Comparison of ENCODE assay signal across 8 cellular contexts in the genomic region with DNA sequence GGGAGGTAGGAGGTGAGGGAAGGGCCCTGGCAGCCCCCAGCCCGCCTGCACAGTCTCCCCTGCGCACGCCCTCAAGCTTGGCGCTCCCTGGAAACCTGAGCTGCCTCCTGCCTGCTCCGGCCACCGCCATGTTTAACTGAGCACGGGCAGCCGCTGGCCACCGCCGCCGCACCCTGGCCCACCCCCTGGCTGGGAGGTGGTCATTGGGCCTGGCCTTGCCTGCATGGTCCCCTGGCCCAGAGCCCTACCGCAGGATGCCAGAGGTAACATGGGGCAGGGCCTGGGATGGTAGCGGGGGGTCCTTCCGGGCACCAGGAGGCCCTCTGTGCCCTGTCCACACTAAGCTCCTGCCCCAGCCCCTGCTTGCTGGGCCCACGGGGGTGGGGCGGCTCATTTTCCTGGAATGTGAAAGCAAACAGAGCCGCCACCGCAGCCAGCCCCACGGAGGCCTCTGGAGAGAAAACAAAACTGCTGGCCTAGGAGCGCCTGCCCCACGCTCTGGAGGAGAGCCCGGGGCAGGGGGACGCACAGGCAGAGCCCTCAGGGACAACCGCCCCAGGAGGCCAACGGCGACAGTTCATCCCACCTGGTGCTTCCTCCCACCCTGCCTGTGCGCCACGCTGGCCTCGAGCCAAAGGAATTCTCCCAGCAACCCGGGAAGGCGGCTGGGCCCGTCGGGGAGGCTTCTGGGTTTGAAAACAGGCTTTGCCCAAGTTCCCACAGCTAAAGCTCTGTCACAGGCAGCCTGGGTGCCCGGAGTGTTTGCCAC. TPM values are rescaled to one million over a fixed set of nuclear protein-coding genes. Genes with fewer than 3 reads are reported as not detected.
DNase-seq lines count a peak whose midpoint lies in the region; ATAC-seq and TF ChIP-seq lines count a peak whose summit lies in the region.

No MANE protein-coding gene starts in this region.

- H3K4me3 Mint-ChIP-seq in activated CD4-positive, alpha-beta T cell treated with anti-CD3 and anti-CD28 coated beads for 36 hours = no peak overlapping the region
- no peak overlapping the region for H3K4me3 Mint-ChIP-seq in activated CD8-positive, alpha-beta memory T cell treated with anti-CD3 and anti-CD28 coated beads, Interleukin-2, amount 10 ng/mL, durations not matched to agents 7 days and 5 days

- H3K36me3 ChIP-seq in Peyer's patch = no peaks in the 10 kb centered on the region

- H3K27ac Mint-ChIP-seq in activated CD4-positive, alpha-beta T cell treated with anti-CD3 and anti-CD28 coated beads for 36 hours = no peak overlapping the region
- no peak overlapping the region for H3K27ac Mint-ChIP-seq in activated CD8-positive, alpha-beta memory T cell treated with anti-CD3 and anti-CD28 coated beads, Interleukin-2, amount 10 ng/mL, durations not matched to agents 7 days and 5 days

- H3K9me3 Mint-ChIP-seq in activated CD4-positive, alpha-beta T cell treated with anti-CD3 and anti-CD28 coated beads for 36 hours (ENCODE audit: low read depth) = no peaks in the 10 kb centered on the region
- no peaks in the 10 kb centered on the region for H3K9me3 Mint-ChIP-seq in activated CD8-positive, alpha-beta memory T cell treated with anti-CD3 and anti-CD28 coated beads, Interleukin-2, amount 10 ng/mL, durations not matched to agents 7 days and 5 days (ENCODE audit: low read depth)

- peak overlapping the region in 2 of 4 donors; percentile 29 to 33 for H3K4me3 ChIP-seq in Peyer's patch
- H3K4me3 ChIP-seq in fibroblast of villous mesenchyme (ENCODE audit: low read depth, low read length) = peak overlapping the region; percentile 27

- peaks cover 0 to 76% (median 3%) of the 10 kb centered on the region in 4 donors for H3K4me1 ChIP-seq in Peyer's patch

- H3K27ac ChIP-seq in Peyer's patch = peak overlapping the region; percentile 67 to 91 (median 76)

- TF ChIP-seq CTCF in Peyer's patch (IDR thresholded peaks at IDR 0.05) (no peak), fibroblast of villous mesenchyme (IDR thresholded peaks at IDR 0.05; ENCODE audit: insufficient read depth, low read depth, low read length) (no peak)

- peak; percentile 51 for ATAC-seq in sciatic nerve
- ATAC-seq in activated CD4-positive, alpha-beta T cell treated with anti-CD3 and anti-CD28 coated beads for 36 hours = no peak
- no peak for ATAC-seq in GM19035 (IDR thresholded peaks at IDR 0.05; ENCODE audit: unreplicated experiment)
- no peak for ATAC-seq in GM21390 (IDR thresholded peaks at IDR 0.05; ENCODE audit: unreplicated experiment)
- no peak for ATAC-seq in activated CD8-positive, alpha-beta memory T cell treated with anti-CD3 and anti-CD28 coated beads, Interleukin-2, amount 10 ng/mL, durations not matched to agents 7 days and 5 days

- CTCF ChIA-PET in activated CD4-positive, alpha-beta T cell treated with anti-CD3 and anti-CD28 coated beads for 36 hours (lab: Charles Lee) = no interaction called here
- CTCF ChIA-PET in activated CD8-positive, alpha-beta memory T cell treated with anti-CD3 and anti-CD28 coated beads, Interleukin-2, amount 10 ng/mL, durations not matched to agents 7 days and 5 days (lab: Charles Lee) = no interaction called here

- TF ChIP-seq POLR2A in Peyer's patch (IDR thresholded peaks at IDR 0.05) = no peak

- intact Hi-C loops in sciatic nerve (cut with DNase I) = no loop called here
- intact Hi-C loops in activated CD4-positive, alpha-beta T cell treated with anti-CD3 and anti-CD28 coated beads for 36 hours (cut with DNase I, micrococcal nuclease) = no loop called here

- peak; percentile 58 for DNase-seq in ELF-1 (ENCODE audit: low read depth, low spot score)
- no peak for DNase-seq in Peyer's patch
- DNase-seq in fibroblast of villous mesenchyme (ENCODE audit: low read depth) = peak; percentile 92
- DNase-seq in sciatic nerve (ENCODE audit: low spot score) = peak; percentile 86
- no peak for DNase-seq in activated CD4-positive, alpha-beta T cell treated with anti-CD3 and anti-CD28 coated beads for 36 hours
- no peak for DNase-seq in activated CD8-positive, alpha-beta memory T cell treated with anti-CD3 and anti-CD28 coated beads, Interleukin-2, amount 10 ng/mL, durations not matched to agents 7 days and 5 days

- H3K36me3 Mint-ChIP-seq in activated CD4-positive, alpha-beta T cell treated with anti-CD3 and anti-CD28 coated beads for 36 hours (ENCODE audit: low read depth) = no peaks in the 10 kb centered on the region
- no peaks in the 10 kb centered on the region for H3K36me3 Mint-ChIP-seq in activated CD8-positive, alpha-beta memory T cell treated with anti-CD3 and anti-CD28 coated beads, Interleukin-2, amount 10 ng/mL, durations not matched to agents 7 days and 5 days

- no peaks in the 10 kb centered on the region for H3K4me1 Mint-ChIP-seq in activated CD4-positive, alpha-beta T cell treated with anti-CD3 and anti-CD28 coated beads for 36 hours
- H3K4me1 Mint-ChIP-seq in activated CD8-positive, alpha-beta memory T cell treated with anti-CD3 and anti-CD28 coated beads, Interleukin-2, amount 10 ng/mL, durations not matched to agents 7 days and 5 days = no peaks in the 10 kb centered on the region

- no peaks in the 10 kb centered on the region for H3K9me3 ChIP-seq in Peyer's patch

- no peaks in the 10 kb centered on the region for H3K27me3 ChIP-seq in Peyer's patch

- POLR2A ChIA-PET in activated CD4-positive, alpha-beta T cell treated with anti-CD3 and anti-CD28 coated beads for 36 hours (lab: Charles Lee) = no interaction called here

- no peaks in the 10 kb centered on the region for H3K27me3 Mint-ChIP-seq in activated CD4-positive, alpha-beta T cell treated with anti-CD3 and anti-CD28 coated beads for 36 hours
- no peaks in the 10 kb centered on the region for H3K27me3 Mint-ChIP-seq in activated CD8-positive, alpha-beta memory T cell treated with anti-CD3 and anti-CD28 coated beads, Interleukin-2, amount 10 ng/mL, durations not matched to agents 7 days and 5 days

RNA-seq across cellular contexts. Expression of gene NHERF2, which starts 8.9 kb away (rescaled TPM):
- 100 to 1,000 TPM in 1 of 4 donors, 10 to 100 TPM in 3; 21.5 to 104 (median 30.2) TPM for total RNA-seq in Peyer's patch
- 52.7 and 59.3 TPM in 2 replicates for total RNA-seq in fibroblast of villous mesenchyme
- 107 TPM for total RNA-seq in sciatic nerve
- 1 to 10 TPM; 1.9 to 2.7 TPM for total RNA-seq in activated CD4-positive, alpha-beta T cell treated with anti-CD3 and anti-CD28 coated beads for 36 hours
- 1 to 10 TPM; 1.3 to 2.2 TPM for total RNA-seq in activated CD8-positive, alpha-beta memory T cell treated with anti-CD3 and anti-CD28 coated beads, Interleukin-2, amount 10 ng/mL, durations not matched to agents 7 days and 5 days

RNA-seq across cellular contexts. Expression of gene NTHL1, which starts 12.0 kb away (rescaled TPM):
- total RNA-seq in Peyer's patch (10 to 100 TPM; 14.9 to 28.8 (median 19.9) TPM), fibroblast of villous mesenchyme (25.5 and 31.9 TPM in 2 replicates), sciatic nerve (21.8 TPM)
- 10 to 100 TPM; 22.6 to 26.1 TPM for total RNA-seq in activated CD4-positive, alpha-beta T cell treated with anti-CD3 and anti-CD28 coated beads for 36 hours
- total RNA-seq in activated CD8-positive, alpha-beta memory T cell treated with anti-CD3 and anti-CD28 coated beads, Interleukin-2, amount 10 ng/mL, durations not matched to agents 7 days and 5 days = 10 to 100 TPM; 34.3 to 37.5 TPM

RNA-seq across cellular contexts. Expression of gene TSC2, which starts 12.2 kb away (rescaled TPM):
- total RNA-seq in Peyer's patch (100 to 1,000 TPM in 3 of 4 donors, 10 to 100 TPM in 1; 98.4 to 220 (median 141) TPM), fibroblast of villous mesenchyme (62.6 and 69.9 TPM in 2 replicates), sciatic nerve (156 TPM)
- total RNA-seq in activated CD4-positive, alpha-beta T cell treated with anti-CD3 and anti-CD28 coated beads for 36 hours = 10 to 100 TPM; 49.6 to 72.9 TPM
- total RNA-seq in activated CD8-positive, alpha-beta memory T cell treated with anti-CD3 and anti-CD28 coated beads, Interleukin-2, amount 10 ng/mL, durations not matched to agents 7 days and 5 days = 100 to 1,000 TPM; 101 to 115 TPM

RNA-seq across cellular contexts. Expression of gene NPW, which starts 16.0 kb away (rescaled TPM):
- total RNA-seq in Peyer's patch (1 to 10 TPM in 2 of 4 donors, not detected in 2; 2.8 to 9.1 TPM), fibroblast of villous mesenchyme (0.32 and 1.3 TPM in 2 replicates), sciatic nerve (0.36 TPM)
- 1 to 10 TPM; 2.0 to 2.8 TPM for total RNA-seq in activated CD4-positive, alpha-beta T cell treated with anti-CD3 and anti-CD28 coated beads for 36 hours
- 1 to 10 TPM; 1.1 to 6.3 TPM for total RNA-seq in activated CD8-positive, alpha-beta memory T cell treated with anti-CD3 and anti-CD28 coated beads, Interleukin-2, amount 10 ng/mL, durations not matched to agents 7 days and 5 days

RNA-seq across cellular contexts. Expression of gene ZNF598, which starts 26.0 kb away (rescaled TPM):
- total RNA-seq in Peyer's patch (10 to 100 TPM; 48.5 to 84.0 (median 51.4) TPM), fibroblast of villous mesenchyme (23.5 and 27.6 TPM in 2 replicates), sciatic nerve (34.5 TPM)
- 10 to 100 TPM; 64.6 to 69.8 TPM for total RNA-seq in activated CD4-positive, alpha-beta T cell treated with anti-CD3 and anti-CD28 coated beads for 36 hours
- 10 to 100 TPM; 76.2 to 94.5 TPM for total RNA-seq in activated CD8-positive, alpha-beta memory T cell treated with anti-CD3 and anti-CD28 coated beads, Interleukin-2, amount 10 ng/mL, durations not matched to agents 7 days and 5 days

Comparison
In these comparisons a context has a peak if more than half of its experiments do, and no peak if none do; other contexts are left out.
1. DNase-seq: peak in ELF-1 (single experiment), fibroblast of villous mesenchyme (single experiment) and sciatic nerve (single experiment); none in Peyer's patch (0 of 3), activated CD4-positive, alpha-beta T cell treated with anti-CD3 and anti-CD28 coated beads for 36 hours (single experiment) and activated CD8-positive, alpha-beta memory T cell treated with anti-CD3 and anti-CD28 coated beads, Interleukin-2, amount 10 ng/mL, durations not matched to agents 7 days and 5 days (single experiment).
2. RNA of gene NHERF2, which starts 8.9 kb away (total RNA-seq): 107 TPM in sciatic nerve (single experiment), 52.7 to 59.3 TPM in fibroblast of villous mesenchyme and 21.5 to 104 TPM in Peyer's patch; 1.9 to 2.7 TPM in activated CD4-positive, alpha-beta T cell treated with anti-CD3 and anti-CD28 coated beads for 36 hours and 1.3 to 2.2 TPM in activated CD8-positive, alpha-beta memory T cell treated with anti-CD3 and anti-CD28 coated beads, Interleukin-2, amount 10 ng/mL, durations not matched to agents 7 days and 5 days; every median in the first group is over 4 times any median in the second.